24 cellular contexts compared by ENCODE assay signal in genomic region chr2:231819449-231820042, GRCh38.
"Had no signal": no experiment of that assay in that cellular context is flagged by ENCODE, and none has a peak within 500 bp of the region (broad histone marks: within the 10 kb centered on the region; RNA-seq: fewer than 3 reads in every experiment).

No MANE protein-coding gene starts in this region.

- FAIRE-seq: bronchial epithelial cell had no signal

- DNase-seq: activated CD4-positive, alpha-beta T cell treated with anti-CD3 and anti-CD28 coated beads for 1 hour; activated CD8-positive, alpha-beta memory T cell treated with anti-CD3 and anti-CD28 coated beads, Interleukin-2, amount 10 ng/mL, durations not matched to agents 7 days and 5 days; activated CD8-positive, alpha-beta T cell treated with anti-CD3 and anti-CD28 coated beads, Interleukin-2, amount 10 ng/mL, durations not matched to agents 7 days and 5 days; activated T-cell treated with anti-CD3 and anti-CD28 coated beads, Interleukin-2, amount 50 U/mL, for 48 hours; anterior cingulate cortex; endodermal cell; foreskin keratinocyte; heart right ventricle; nephron progenitor cell; ovary; right cardiac atrium; stimulated activated CD4-positive, alpha-beta T cell treated with anti-CD3 and anti-CD28 coated beads, Interleukin-4, amount 100 ng/mL, for 1 hour; stimulated activated naive CD8-positive, alpha-beta T cell treated with anti-CD3 and anti-CD28 coated beads, Interleukin-15, Interleukin-2, amounts not matched to agents 100 U/mL and 50 U/mL, for 24 hours; T-helper 2 cell; testis; transverse colon had no signal

- H3K4me3 Mint-ChIP-seq: activated CD8-positive, alpha-beta memory T cell treated with anti-CD3 and anti-CD28 coated beads, Interleukin-2, amount 10 ng/mL, durations not matched to agents 7 days and 5 days; activated CD8-positive, alpha-beta T cell treated with anti-CD3 and anti-CD28 coated beads, Interleukin-2, amount 10 ng/mL, durations not matched to agents 7 days and 5 days; activated naive CD4-positive, alpha-beta T cell treated with anti-CD3 and anti-CD28 coated beads, Interleukin-2, amount 50 U/mL, for 24 hours; central memory CD8-positive, alpha-beta T cell; dendritic cell treated with granulocyte-macrophage colony-stimulating factor and Interleukin-4, amounts not matched to agents 40 ng/mL and 50 ng/mL, for 4 days; endodermal cell; nephron progenitor cell; WTC11 had no signal

- H3K9me3 Mint-ChIP-seq: central memory CD8-positive, alpha-beta T cell; dendritic cell treated with granulocyte-macrophage colony-stimulating factor and Interleukin-4, amounts not matched to agents 40 ng/mL and 50 ng/mL, for 4 days had no signal

- H3K4me1 Mint-ChIP-seq: activated CD8-positive, alpha-beta memory T cell treated with anti-CD3 and anti-CD28 coated beads, Interleukin-2, amount 10 ng/mL, durations not matched to agents 7 days and 5 days; activated naive CD4-positive, alpha-beta T cell treated with anti-CD3 and anti-CD28 coated beads, Interleukin-2, amount 50 U/mL, for 24 hours; central memory CD8-positive, alpha-beta T cell; endodermal cell; nephron progenitor cell; WTC11 had no signal

- H3K27ac Mint-ChIP-seq: activated CD8-positive, alpha-beta memory T cell treated with anti-CD3 and anti-CD28 coated beads, Interleukin-2, amount 10 ng/mL, durations not matched to agents 7 days and 5 days; activated CD8-positive, alpha-beta T cell treated with anti-CD3 and anti-CD28 coated beads, Interleukin-2, amount 10 ng/mL, durations not matched to agents 7 days and 5 days; activated naive CD4-positive, alpha-beta T cell treated with anti-CD3 and anti-CD28 coated beads, Interleukin-2, amount 50 U/mL, for 24 hours; activated T-helper 2 cell treated with anti-CD3 and anti-CD28 coated beads, Interferon-gamma antibody, Interleukin-2, Interleukin-4, amounts not matched to agents 10 μg/mL and 5 μg/mL and 100 μg/mL, durations not matched to agents 14 hours and 24 hours and 36 hours; dendritic cell treated with granulocyte-macrophage colony-stimulating factor and Interleukin-4, amounts not matched to agents 40 ng/mL and 50 ng/mL, for 4 days; endodermal cell; nephron progenitor cell; WTC11 had no signal

- H3K27me3 Mint-ChIP-seq: activated CD8-positive, alpha-beta memory T cell treated with anti-CD3 and anti-CD28 coated beads, Interleukin-2, amount 10 ng/mL, durations not matched to agents 7 days and 5 days; dendritic cell treated with granulocyte-macrophage colony-stimulating factor and Interleukin-4, amounts not matched to agents 40 ng/mL and 50 ng/mL, for 4 days had no signal

- ATAC-seq: activated CD8-positive, alpha-beta memory T cell treated with anti-CD3 and anti-CD28 coated beads, Interleukin-2, amount 10 ng/mL, durations not matched to agents 7 days and 5 days; activated CD8-positive, alpha-beta T cell treated with anti-CD3 and anti-CD28 coated beads, Interleukin-2, amount 10 ng/mL, durations not matched to agents 7 days and 5 days; esophagus mucosa; foreskin keratinocyte; left lobe of liver; stimulated activated naive CD8-positive, alpha-beta T cell treated with anti-CD3 and anti-CD28 coated beads, Interleukin-15, Interleukin-2, amounts not matched to agents 100 U/mL and 50 U/mL, for 24 hours; WTC11 had no signal
